In the genomic region with DNA sequence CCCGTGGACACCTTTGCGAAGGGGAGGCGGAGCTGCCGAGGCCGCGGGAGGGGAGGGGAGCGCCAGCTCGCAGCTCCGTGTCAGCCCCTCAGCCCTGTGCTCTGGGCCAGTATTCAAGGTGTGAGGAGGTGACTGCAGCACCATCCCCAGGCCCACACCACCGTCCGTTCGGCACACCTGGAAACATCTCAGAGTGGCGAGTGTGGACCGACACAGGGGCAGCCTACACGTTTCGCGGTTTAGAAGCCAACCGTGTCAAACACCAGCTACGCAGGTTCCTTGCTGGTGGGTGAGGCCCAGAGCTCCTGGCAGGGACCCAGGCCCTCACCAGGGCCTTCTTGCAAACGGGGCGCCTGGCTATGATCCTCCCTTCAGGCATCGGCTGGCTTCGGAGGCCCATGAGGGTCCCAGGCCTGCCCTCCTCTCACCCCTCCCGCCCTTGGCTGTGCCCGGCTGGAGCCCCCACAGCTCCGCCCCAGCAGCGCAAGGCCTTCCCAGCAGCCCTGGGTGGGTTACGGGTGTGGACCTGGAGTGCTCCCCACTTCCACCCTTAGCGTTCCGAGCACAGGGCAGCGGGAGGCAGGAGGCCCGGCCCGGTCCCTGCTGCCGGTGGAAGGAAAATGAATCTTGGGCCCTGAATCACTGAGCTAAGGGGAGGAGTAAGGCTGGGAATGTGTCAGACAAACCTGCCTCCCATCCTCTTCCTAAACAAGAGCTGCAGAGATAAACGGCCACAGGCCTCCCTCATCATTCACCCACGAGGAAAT, we compare ENCODE assay signal across 1 cellular context.
TF ChIP-seq lines count a peak whose summit lies in the region.

No MANE protein-coding gene starts in this region.

TF ChIP-seq in HepG2, 621 proteins besides CTCF, POLR2A, EP300 and RAD21:
- TF ChIP-seq ZNF615 (CRISPR knock-in tag; IDR thresholded peaks at IDR 0.05; ENCODE audit: borderline replicate concordance) (no peak), SRSF9 (IDR thresholded peaks at IDR 0.05; ENCODE audit: borderline replicate concordance, insufficient read depth, low read depth, low read length, poor library complexity, severe bottlenecking) (no peak), ADNP (CRISPR knock-in tag; IDR thresholded peaks at IDR 0.05) (no peak), MEIS1 (CRISPR knock-in tag; IDR thresholded peaks at IDR 0.05; ENCODE audit: borderline replicate concordance) (no peak)
